In the genomic region with DNA sequence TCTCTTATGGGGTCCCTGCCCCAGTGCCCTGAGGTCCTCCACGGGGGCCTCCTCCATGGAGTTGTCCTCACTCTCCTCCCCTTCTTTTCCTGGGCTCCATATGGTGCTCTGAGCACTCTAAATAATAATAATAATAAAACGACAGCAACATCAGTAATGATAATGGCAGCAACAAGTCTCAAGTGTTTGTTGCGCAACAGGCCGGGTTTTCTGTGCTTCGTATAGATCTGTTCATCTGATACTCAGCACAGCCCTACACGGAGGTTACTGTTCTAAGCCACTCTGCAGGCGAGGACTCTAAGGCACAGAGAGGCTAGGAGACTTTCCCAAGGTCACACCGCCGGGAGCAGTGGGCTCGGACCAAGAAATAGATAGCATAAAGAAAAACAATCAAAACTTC, we compare ENCODE assay signal across 30 cellular contexts. TPM values are rescaled to one million over a fixed set of nuclear protein-coding genes. Genes with fewer than 3 reads are reported as not detected.
"Had no signal": no experiment of that assay in that cellular context is flagged by ENCODE, and none has a peak within 500 bp of the region (broad histone marks: within the 10 kb centered on the region; RNA-seq: fewer than 3 reads in every experiment).

No MANE protein-coding gene starts in this region.

- H3K27ac ChIP-seq: stomach, suprapubic skin, transverse colon, WERI-Rb-1 had no signal

- ATAC-seq: left ventricle myocardium superior; sciatic nerve; stimulated activated memory B cell treated with anti-CD40 and anti-IgM and Interleukin-4, amounts not matched to agents 10 μg/mL and 1 μg/mL and 100 μg/mL, for 72 hours had no signal

- DNase-seq: activated CD4-positive, alpha-beta T cell treated with anti-CD3 and anti-CD28 coated beads for 1 hour; activated CD4-positive, alpha-beta T cell treated with anti-CD3 and anti-CD28 coated beads, Interleukin-2, amount 50 U/mL, for 1 hour; activated CD8-positive, alpha-beta T cell treated with anti-CD3 and anti-CD28 coated beads, Interleukin-2, amount 10 ng/mL, durations not matched to agents 7 days and 5 days; central memory CD4-positive, alpha-beta T cell; effector memory CD4-positive, alpha-beta T cell; glutamatergic neuron; hippocampal formation; left ventricle myocardium superior; mammary epithelial cell; midbrain; nucleus accumbens; posterior cingulate gyrus; small intestine; stimulated activated CD4-positive, alpha-beta T cell treated with anti-CD3 and anti-CD28 coated beads, Interleukin-2, amount 100 ng/mL, for 24 hours; stomach; transverse colon; WERI-Rb-1 had no signal

- H3K4me1 ChIP-seq: stomach, suprapubic skin, transverse colon had no signal

- H3K9me3 ChIP-seq: stomach, suprapubic skin, transverse colon had no signal

- H3K36me3 ChIP-seq: stomach, suprapubic skin, transverse colon, WERI-Rb-1 had no signal

- H3K4me3 ChIP-seq: stomach, suprapubic skin, transverse colon had no signal

- FAIRE-seq: astrocyte, colon, frontal cortex, islet of Langerhans, small intestine, TTC549, urothelium cell line had no signal

RNA-seq across cellular contexts. Expression of a gene that starts 13.7 kb away (rescaled TPM):
- total RNA-seq: activated CD8-positive, alpha-beta T cell treated with anti-CD3 and anti-CD28 coated beads, Interleukin-2, amount 10 ng/mL, durations not matched to agents 7 days and 5 days; activated naive CD4-positive, alpha-beta T cell treated with anti-CD3 and anti-CD28 coated beads, Interleukin-2, amount 50 U/mL, for 72 hours; astrocyte; dermis microvascular lymphatic vessel endothelial cell; left ventricle myocardium superior; mammary epithelial cell; sciatic nerve; suprapubic skin had no signal
- polyA plus RNA-seq: adipose tissue, esophagus, mammary epithelial cell had no signal
